1 cellular context compared by ENCODE assay signal in genomic region chr15:75533945-75534344, GRCh38.
TF ChIP-seq lines count a peak whose summit lies in the region.

No MANE protein-coding gene starts in this region.

TF ChIP-seq in K562, 482 proteins besides CTCF, POLR2A, EP300 and RAD21:
- TF ChIP-seq, protein P1, sequence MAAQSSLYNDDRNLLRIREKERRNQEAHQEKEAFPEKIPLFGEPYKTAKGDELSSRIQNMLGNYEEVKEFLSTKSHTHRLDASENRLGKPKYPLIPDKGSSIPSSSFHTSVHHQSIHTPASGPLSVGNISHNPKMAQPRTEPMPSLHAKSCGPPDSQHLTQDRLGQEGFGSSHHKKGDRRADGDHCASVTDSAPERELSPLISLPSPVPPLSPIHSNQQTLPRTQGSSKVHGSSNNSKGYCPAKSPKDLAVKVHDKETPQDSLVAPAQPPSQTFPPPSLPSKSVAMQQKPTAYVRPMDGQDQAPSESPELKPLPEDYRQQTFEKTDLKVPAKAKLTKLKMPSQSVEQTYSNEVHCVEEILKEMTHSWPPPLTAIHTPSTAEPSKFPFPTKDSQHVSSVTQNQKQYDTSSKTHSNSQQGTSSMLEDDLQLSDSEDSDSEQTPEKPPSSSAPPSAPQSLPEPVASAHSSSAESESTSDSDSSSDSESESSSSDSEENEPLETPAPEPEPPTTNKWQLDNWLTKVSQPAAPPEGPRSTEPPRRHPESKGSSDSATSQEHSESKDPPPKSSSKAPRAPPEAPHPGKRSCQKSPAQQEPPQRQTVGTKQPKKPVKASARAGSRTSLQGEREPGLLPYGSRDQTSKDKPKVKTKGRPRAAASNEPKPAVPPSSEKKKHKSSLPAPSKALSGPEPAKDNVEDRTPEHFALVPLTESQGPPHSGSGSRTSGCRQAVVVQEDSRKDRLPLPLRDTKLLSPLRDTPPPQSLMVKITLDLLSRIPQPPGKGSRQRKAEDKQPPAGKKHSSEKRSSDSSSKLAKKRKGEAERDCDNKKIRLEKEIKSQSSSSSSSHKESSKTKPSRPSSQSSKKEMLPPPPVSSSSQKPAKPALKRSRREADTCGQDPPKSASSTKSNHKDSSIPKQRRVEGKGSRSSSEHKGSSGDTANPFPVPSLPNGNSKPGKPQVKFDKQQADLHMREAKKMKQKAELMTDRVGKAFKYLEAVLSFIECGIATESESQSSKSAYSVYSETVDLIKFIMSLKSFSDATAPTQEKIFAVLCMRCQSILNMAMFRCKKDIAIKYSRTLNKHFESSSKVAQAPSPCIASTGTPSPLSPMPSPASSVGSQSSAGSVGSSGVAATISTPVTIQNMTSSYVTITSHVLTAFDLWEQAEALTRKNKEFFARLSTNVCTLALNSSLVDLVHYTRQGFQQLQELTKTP (IDR thresholded peaks at IDR 0.05; ENCODE audit: low read depth in 1 of 2, partially characterized antibody in 2 of 2): no peak
- TF ChIP-seq ELF4 (CRISPR knock-in tag; IDR thresholded peaks at IDR 0.05): no peak
- TF ChIP-seq SMAD4 (CRISPR knock-in tag; conservative IDR thresholded peaks at IDR 0.05): no peak
- TF ChIP-seq RFX1 (IDR thresholded peaks at IDR 0.05): peak; percentile 37
- TF ChIP-seq L3MBTL2 (IDR thresholded peaks at IDR 0.05): no peak
